12 cellular contexts compared by ENCODE assay signal in the genomic region with DNA sequence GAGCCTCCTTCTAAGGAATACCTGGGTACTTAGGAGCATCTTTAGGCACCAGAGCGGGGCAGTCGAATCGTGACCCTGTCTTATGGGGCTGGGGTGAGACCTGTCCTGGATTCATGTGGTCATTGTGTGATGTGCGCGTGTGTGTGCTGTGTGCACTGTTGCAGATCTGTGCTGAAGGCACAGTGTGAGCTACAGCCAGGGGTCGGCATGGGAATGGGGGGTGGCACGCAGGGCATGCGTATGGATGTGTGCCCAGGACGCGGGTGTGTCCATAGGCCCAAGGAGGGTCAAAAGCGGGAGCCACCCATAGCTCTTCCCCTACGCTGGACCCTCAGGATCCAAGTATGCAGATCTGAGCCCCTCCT. TPM values are rescaled to one million over a fixed set of nuclear protein-coding genes. Genes with fewer than 3 reads are reported as not detected.
DNase-seq lines count a peak whose midpoint lies in the region; ATAC-seq and TF ChIP-seq lines count a peak whose summit lies in the region.
"Had no signal": no experiment of that assay in that cellular context is flagged by ENCODE, and none has a peak within 500 bp of the region (broad histone marks: within the 10 kb centered on the region; RNA-seq: fewer than 3 reads in every experiment).

No MANE protein-coding gene starts in this region.

- TF ChIP-seq RAD21 in HCT116 (IDR thresholded peaks at IDR 0.05; ENCODE audit: low read depth) = no peak

- H3K36me3 ChIP-seq in HCT116 (ENCODE audit: control insufficient read depth in 1 of 2, insufficient read depth in 2 of 2, low read length in 2 of 2) (peaks cover 13 to 37% of the 10 kb centered on the region in 2 experiments; a peak in 3 of 4 replicates), colonic mucosa (no peaks in the 10 kb centered on the region), right lobe of liver (no peaks in the 10 kb centered on the region), stomach (no peaks in the 10 kb centered on the region), heart left ventricle (no peaks in the 10 kb centered on the region)
- H3K36me3 ChIP-seq: gastrocnemius medialis, MG63 had no signal

- H3K9me3 ChIP-seq in HCT116 (ENCODE audit: control insufficient read depth in 1 of 2, insufficient read depth in 1 of 2, low read depth in 1 of 2, low read length in 2 of 2) (no peaks in the 10 kb centered on the region), colonic mucosa (no peaks in the 10 kb centered on the region), right lobe of liver (no peaks in the 10 kb centered on the region), stomach (no peaks in the 10 kb centered on the region), heart left ventricle (no peaks in the 10 kb centered on the region)
- H3K9me3 ChIP-seq: gastrocnemius medialis, MG63 had no signal

- no peaks in the 10 kb centered on the region for H3K9me2 ChIP-seq in HCT116 (ENCODE audit: insufficient read depth)

- TF ChIP-seq POLR2A in HCT116 (IDR thresholded peaks at IDR 0.05; ENCODE audit: borderline replicate concordance, extremely low read depth, insufficient read depth, insufficient read length) (no peak), right lobe of liver (IDR thresholded peaks at IDR 0.05) (no peak), stomach (IDR thresholded peaks at IDR 0.05) (no peak), heart left ventricle (IDR thresholded peaks at IDR 0.05) (no peak)

- H3K4me2 ChIP-seq in HCT116 (ENCODE audit: low read length) = peak overlapping the region; percentile 35; the same call in 1 of the 2 replicates

- peak overlapping the region; percentile 2; the same call in 1 of the 2 replicates for H3K27ac ChIP-seq in HCT116 (ENCODE audit: low read depth, low read length)
- H3K27ac ChIP-seq in colonic mucosa = peak overlapping the region; percentile 50
- peak overlapping the region; percentile 63 to 80 (median 65) for H3K27ac ChIP-seq in right lobe of liver
- peak overlapping the region; percentile 71 to 92 (median 87) for H3K27ac ChIP-seq in stomach
- H3K27ac ChIP-seq in heart left ventricle = no peak overlapping the region
- H3K27ac ChIP-seq: gastrocnemius medialis had no signal

- H3K4me1 ChIP-seq in HCT116 (ENCODE audit: control insufficient read depth in 1 of 2, insufficient read depth in 2 of 2, low read length in 2 of 2) = peaks cover 35 to 65% of the 10 kb centered on the region in 2 experiments
- H3K4me1 ChIP-seq in colonic mucosa = peaks cover 17% of the 10 kb centered on the region
- H3K4me1 ChIP-seq in right lobe of liver = peaks cover 2 to 94% (median 49%) of the 10 kb centered on the region in 4 donors
- H3K4me1 ChIP-seq in stomach = peaks cover 99 to 100% (median 100%) of the 10 kb centered on the region in 4 donors
- peaks cover 0 to 28% (median 9%) of the 10 kb centered on the region in 12 donors for H3K4me1 ChIP-seq in heart left ventricle
- H3K4me1 ChIP-seq: gastrocnemius medialis had no signal

- BruUV-seq in HCT116 (replicated peaks; lab: Mats Ljungman, UMichigan) = no TSS peak

- DNase-seq in HCT116 (ENCODE audit: low read depth, low spot score) (no peak), colonic mucosa (peak; percentile 47), right lobe of liver (peak in 2 of 3 donors; percentile 36 to 61), stomach (no peak), heart left ventricle (no peak), AML-193 (lab: John Stamatoyannopoulos, UW) (no peak), SIG-M5 (lab: John Stamatoyannopoulos, UW) (no peak), pons (ENCODE audit: low spot score) (no peak)
- DNase-seq: activated CD4-positive, alpha-beta T cell treated with anti-CD3 and anti-CD28 coated beads for 1 hour; activated naive CD4-positive, alpha-beta T cell treated with anti-CD3 and anti-CD28 coated beads, Interleukin-2, amount 10 ng/mL, durations not matched to agents 7 days and 5 days; gastrocnemius medialis had no signal

- POLR2A ChIA-PET in HCT116 (lab: Charles Lee) = no interaction called here

- TF ChIP-seq EP300 in stomach (IDR thresholded peaks at IDR 0.05) = no peak

- CTCF ChIA-PET in HCT116 (lab: Charles Lee) = interaction anchor here (1.6 kb wide), 1 partner anchor 9 kb away, joined by 3 read pairs; no protein-coding TSS in a partner anchor

- peaks cover under 1% of the 10 kb centered on the region; the same call in 1 of the 2 replicates for H4K20me1 ChIP-seq in HCT116 (ENCODE audit: insufficient read depth)

- H3K27me3 ChIP-seq in HCT116 (ENCODE audit: insufficient read depth, low read length) = no peaks in the 10 kb centered on the region
- no peaks in the 10 kb centered on the region for H3K27me3 ChIP-seq in colonic mucosa
- H3K27me3 ChIP-seq in right lobe of liver = no peaks in the 10 kb centered on the region
- H3K27me3 ChIP-seq in stomach = no peaks in the 10 kb centered on the region
- H3K27me3 ChIP-seq in heart left ventricle = no peaks in the 10 kb centered on the region
- H3K27me3 ChIP-seq: gastrocnemius medialis, MG63 had no signal

- ATAC-seq in HCT116 (no peak), right lobe of liver (peak in 2 of 4 donors; percentile 1 to 5), heart left ventricle (no peak)
- ATAC-seq: gastrocnemius medialis had no signal

- 43% methylated on average over 6 of the region's 12 CpGs for whole genome bisulfite sequencing in right lobe of liver (ENCODE audit: insufficient coverage, low coverage, low lambda C conversion rate, missing lambda C conversion rate)
- WGBS in stomach, 5 donors = 48 to 79% (median 62%) methylated on average over 6 to 12 of the region's 12 CpGs
- WGBS in heart left ventricle, 4 donors = 83 to 94% (median 89%) methylated on average over 10 to 12 of the region's 12 CpGs

- H3K4me3 ChIP-seq in HCT116 (replicated peaks in 1 of 2; ENCODE audit: low read depth in 1 of 2, low read length in 2 of 2) (no peak overlapping the region), colonic mucosa (no peak overlapping the region), right lobe of liver (no peak overlapping the region), stomach (no peak overlapping the region), heart left ventricle (no peak overlapping the region)
- H3K4me3 ChIP-seq: gastrocnemius medialis, MG63 had no signal

- H3K79me2 ChIP-seq in HCT116 (ENCODE audit: insufficient read depth, low read length) = peaks cover 90% of the 10 kb centered on the region

- intact Hi-C loops in HCT116 (cut with micrococcal nuclease) (no loop called here), colonic mucosa (cut with DNase I) (no loop called here), right lobe of liver (cut with DNase I) (no loop called here), stomach (cut with DNase I; ENCODE audit: low total_unique reads) (no loop called here), heart left ventricle (cut with DNase I) (no loop called here)

- H2AFZ ChIP-seq in HCT116 (ENCODE audit: low read depth, low read length, poor library complexity, severe bottlenecking) = no peak overlapping the region

- RAD21 ChIA-PET in HCT116 (lab: Charles Lee; ENCODE audit: low non-redundant PET in 1 of 2, low total read pairs in 2 of 2, uncharacterized antibody in 2 of 2, unreplicated experiment in 2 of 2) = no interaction called here

- no peak overlapping the region for H3K9ac ChIP-seq in HCT116 (ENCODE audit: low read length)
- H3K9ac ChIP-seq in colonic mucosa (ENCODE audit: low read depth in 2 of 2, low read length in 2 of 2) = peak overlapping the region; percentile 26 to 86

- TF ChIP-seq CTCF in HCT116 (IDR thresholded peaks at IDR 0.05 in 2 of 3, conservative IDR thresholded peaks at IDR 0.05 in 1 of 3; ENCODE audit: borderline replicate concordance in 1 of 3, insufficient read depth in 1 of 3, low read depth in 2 of 3, low read length in 2 of 3) (no peak), colonic mucosa (IDR thresholded peaks at IDR 0.05) (no peak), right lobe of liver (IDR thresholded peaks at IDR 0.05) (no peak), stomach (IDR thresholded peaks at IDR 0.05) (no peak), heart left ventricle (IDR thresholded peaks at IDR 0.05) (no peak)

TF ChIP-seq in HCT116, 20 proteins besides CTCF, POLR2A, EP300 and RAD21:
- TF ChIP-seq TCF7L2 (IDR thresholded peaks at IDR 0.05; ENCODE audit: borderline replicate concordance, extremely low read depth, insufficient read depth, insufficient read length) = no peak
TF ChIP-seq in HCT116: peak in this region for 0.

RNA-seq across cellular contexts. Expression of gene PTPRF, which starts 14.6 kb away (rescaled TPM):
- 224 TPM for total RNA-seq in HCT116 (2021; ENCODE audit: unreplicated experiment)
- polyA plus RNA-seq in HCT116 (2012) = 217 and 285 TPM in 2 replicates
- total RNA-seq in colonic mucosa = 100 to 1,000 TPM; 351 to 449 TPM
- 100 to 1,000 TPM in 4 of 6 experiments, 10 to 100 TPM in 2; 97.1 to 252 (median 160) TPM for total RNA-seq in right lobe of liver
- total RNA-seq in stomach = 100 to 1,000 TPM in 4 of 5 donors, 10 to 100 TPM in 1; 63.0 to 282 (median 114) TPM
- polyA plus RNA-seq in stomach = 10 to 100 TPM; 11.3 to 53.3 (median 30.4) TPM
- 10 to 100 TPM in 1 of 9 donors, 1 to 10 TPM in 8; 2.1 to 74.1 (median 6.3) TPM for total RNA-seq in heart left ventricle
- 1 to 10 TPM in 1 of 2 donors, under 1 TPM in 1; 0.91 to 4.0 TPM for polyA plus RNA-seq in heart left ventricle

Comparison
In these comparisons a context has a peak if more than half of its experiments do, and no peak if none do; other contexts are left out.
1. DNase-seq: peak in colonic mucosa (single experiment) and right lobe of liver (2 of 3); none in HCT116 (single experiment), stomach (single experiment), heart left ventricle (0 of 5), AML-193 (0 of 2), SIG-M5 (single experiment) and pons (single experiment).
2. H3K27ac ChIP-seq: peak in HCT116 (single experiment), colonic mucosa (single experiment), right lobe of liver (3 of 3) and stomach (5 of 5); none in heart left ventricle (0 of 12).